In the genomic region with DNA sequence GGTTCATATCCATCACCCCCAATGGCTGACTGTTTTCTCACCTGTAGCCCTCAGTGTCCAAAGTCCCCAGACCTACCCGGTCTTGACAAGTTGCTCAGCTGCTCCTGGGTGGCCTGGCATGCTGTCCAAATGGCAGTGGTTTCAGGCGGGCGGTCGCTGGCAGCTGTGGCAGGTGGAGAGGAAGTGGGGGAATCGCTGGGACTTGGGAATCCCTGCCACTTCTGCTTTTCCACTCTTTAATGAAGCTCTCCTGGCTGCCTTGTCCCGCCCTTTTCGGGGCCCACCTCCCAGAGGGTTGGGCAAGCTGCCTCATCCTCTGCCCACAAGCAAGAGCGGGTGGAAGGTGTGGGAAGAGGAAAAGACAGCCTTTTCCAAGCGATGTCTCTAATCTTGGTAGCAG, we compare ENCODE assay signal across 24 cellular contexts. TPM values are rescaled to one million over a fixed set of nuclear protein-coding genes. Genes with fewer than 3 reads are reported as not detected.
DNase-seq lines count a peak whose midpoint lies in the region; ATAC-seq and TF ChIP-seq lines count a peak whose summit lies in the region.
"Had no signal": no experiment of that assay in that cellular context is flagged by ENCODE, and none has a peak within 500 bp of the region (broad histone marks: within the 10 kb centered on the region; RNA-seq: fewer than 3 reads in every experiment).

TSS of gene OCSTAMP (minus strand) at position 214 of the 400 bp plus-strand sequence. CDS start at position 120, 94 bp downstream.

- TF ChIP-seq CTCF in H9 (conservative IDR thresholded peaks at IDR 0.05) (no peak), endodermal cell (conservative IDR thresholded peaks at IDR 0.05) (no peak), type B pancreatic cell (conservative IDR thresholded peaks at IDR 0.05) (no peak)

- H3K79me1 ChIP-seq in H9 (ENCODE audit: insufficient read depth, low read depth, low read length, poor library complexity, severe bottlenecking): no peaks in the 10 kb centered on the region

- DNase-seq in CD1c-positive myeloid dendritic cell (ENCODE audit: extremely low spot score) (peak; percentile 71), H9 (no peak), RPMI8226 (peak; percentile 73), endodermal cell (no peak), NCI-H1092 treated with DMSO at 0.1 percent for 48 hours (lab: John Stamatoyannopoulos, UW) (no peak), HuH-7.5 (ENCODE audit: low spot score) (no peak), type B pancreatic cell (ENCODE audit: extremely low spot score, unreplicated experiment) (no peak)
- DNase-seq: activated CD8-positive, alpha-beta T cell treated with anti-CD3 and anti-CD28 coated beads for 36 hours; activated naive CD8-positive, alpha-beta T cell treated with anti-CD3 and anti-CD28 coated beads for 36 hours; activated T-cell treated with anti-CD3 and anti-CD28 coated beads, Interleukin-2, amount 50 U/mL, for 72 hours; heart right ventricle; islet precursor cell; NCI-H1105; NCI-H2107; NCI-H526 treated with DMSO at 0.1 percent for 48 hours; posterior cingulate gyrus; stimulated activated CD4-positive, alpha-beta T cell treated with anti-CD3 and anti-CD28 coated beads, Interleukin-2, amount 100 ng/mL, for 48 hours; SW 1271 had no signal

- no peak within 1 kb of the TSS for H3K18ac ChIP-seq in H9 (ENCODE audit: insufficient read length, low read depth, low read length)

- no peak within 1 kb of the TSS for H3T11ph ChIP-seq in H9 (ENCODE audit: low read length)

- H3K36me3 Mint-ChIP-seq in H9 (ENCODE audit: insufficient read depth in 1 of 3, low read depth in 3 of 3) (no peaks in the 10 kb centered on the region), endodermal cell (ENCODE audit: low read depth) (no peaks in the 10 kb centered on the region), type B pancreatic cell (no peaks in the 10 kb centered on the region)
- H3K36me3 Mint-ChIP-seq: IgD-negative memory B cell had no signal

- H4K5ac ChIP-seq in H9 (ENCODE audit: insufficient read length, low read depth, low read length): no peak within 1 kb of the TSS

- no peak within 1 kb of the TSS for H2BK20ac ChIP-seq in H9 (ENCODE audit: low read depth, low read length, poor library complexity, severe bottlenecking)

- no peak within 1 kb of the TSS for H2BK120ac ChIP-seq in H9 (ENCODE audit: low read depth, low read length, poor library complexity, severe bottlenecking)

- H2BK5ac ChIP-seq in H9 (ENCODE audit: insufficient read length, low read length): no peak within 1 kb of the TSS

- H3K4me3 Mint-ChIP-seq in H9 (no peak within 1 kb of the TSS), endodermal cell (no peak within 1 kb of the TSS), type B pancreatic cell (no peak within 1 kb of the TSS)
- H3K4me3 Mint-ChIP-seq: activated CD8-positive, alpha-beta T cell treated with anti-CD3 and anti-CD28 coated beads for 36 hours; activated naive CD8-positive, alpha-beta T cell treated with anti-CD3 and anti-CD28 coated beads for 36 hours; activated T-cell treated with anti-CD3 and anti-CD28 coated beads, Interleukin-2, amount 50 U/mL, for 72 hours had no signal

- no peak within 1 kb of the TSS for H3K9ac ChIP-seq in H9 (ENCODE audit: extremely low read depth, insufficient read length, low read length)
- H3K9ac ChIP-seq in endodermal cell (ENCODE audit: extremely low read depth, low read length, poor library complexity, severe bottlenecking): no peak within 1 kb of the TSS

- H2BK12ac ChIP-seq in H9 (ENCODE audit: insufficient read length, low read depth, low read length): no peak within 1 kb of the TSS

- H3K27me3 ChIP-seq in H9 (ENCODE audit: insufficient read depth, low read length): no peaks in the 10 kb centered on the region
- H3K27me3 ChIP-seq in endodermal cell (ENCODE audit: control insufficient read depth, insufficient read depth, low read length, poor library complexity, severe bottlenecking): no peaks in the 10 kb centered on the region

- no peak within 1 kb of the TSS for H3K23ac ChIP-seq in H9 (ENCODE audit: insufficient read length, low read depth, low read length)

- ATAC-seq in GM18867 (IDR thresholded peaks at IDR 0.05; ENCODE audit: unreplicated experiment): no peak
- ATAC-seq: activated CD8-positive, alpha-beta T cell treated with anti-CD3 and anti-CD28 coated beads for 36 hours; activated T-cell treated with anti-CD3 and anti-CD28 coated beads, Interleukin-2, amount 50 U/mL, for 72 hours; heart right ventricle; Panc1 had no signal

- no peak within 1 kb of the TSS for H3K27ac ChIP-seq in H9 (ENCODE audit: insufficient read length, low read depth, low read length)
- H3K27ac ChIP-seq in endodermal cell (ENCODE audit: low read depth, low read length): peak within 1 kb of the TSS; percentile 97
- H3K27ac ChIP-seq: heart right ventricle, skin epidermis, VCaP had no signal

- H2AK5ac ChIP-seq in H9 (ENCODE audit: insufficient read length, low read length): no peak within 1 kb of the TSS

- peaks cover 43 to 49% of the 10 kb centered on the region in 2 experiments for H3K4me1 Mint-ChIP-seq in H9
- peaks cover 12% of the 10 kb centered on the region for H3K4me1 Mint-ChIP-seq in endodermal cell
- H3K4me1 Mint-ChIP-seq in type B pancreatic cell (ENCODE audit: unreplicated experiment): no peaks in the 10 kb centered on the region

- H3K27ac Mint-ChIP-seq in H9 (peak within 1 kb of the TSS; percentile 37 to 93 (median 44); a peak in 4 of 7 replicates), endodermal cell (no peak within 1 kb of the TSS), type B pancreatic cell (no peak within 1 kb of the TSS)
- H3K27ac Mint-ChIP-seq: activated CD8-positive, alpha-beta T cell treated with anti-CD3 and anti-CD28 coated beads for 36 hours; activated naive CD8-positive, alpha-beta T cell treated with anti-CD3 and anti-CD28 coated beads for 36 hours; activated T-cell treated with anti-CD3 and anti-CD28 coated beads, Interleukin-2, amount 50 U/mL, for 72 hours; IgD-negative memory B cell had no signal

- H2BK15ac ChIP-seq in H9 (ENCODE audit: low read depth, low read length): no peak within 1 kb of the TSS

- no CpG with 5 or more reads among the region's 9 CpGs for WGBS in H9 (ENCODE audit: extremely low coverage, insufficient read length, low lambda C conversion rate)
- WGBS in endodermal cell (ENCODE audit: insufficient coverage in 1 of 2, insufficient read length in 1 of 2), 2 experiments: 92 to 97% methylated on average over 5 to 9 of the region's 9 CpGs

- H3K23me2 ChIP-seq in H9 (ENCODE audit: insufficient read length, low read depth, low read length, poor library complexity, severe bottlenecking): no peaks in the 10 kb centered on the region

- peaks cover 6% of the 10 kb centered on the region; the same call in 1 of the 2 replicates for H3K4me1 ChIP-seq in H9 (ENCODE audit: insufficient read depth, low read length)
- H3K4me1 ChIP-seq in endodermal cell (ENCODE audit: control insufficient read depth, insufficient read depth, low read length): no peaks in the 10 kb centered on the region

- no peaks in the 10 kb centered on the region for H4K20me1 ChIP-seq in H9 (ENCODE audit: control insufficient read depth, insufficient read depth, insufficient read length)

- H3K4me2 ChIP-seq in H9 (ENCODE audit: insufficient read depth, insufficient read length, low read length): no peak within 1 kb of the TSS

- no peaks in the 10 kb centered on the region for H3K79me2 ChIP-seq in H9 (ENCODE audit: insufficient read depth, low read length)

- no peak within 1 kb of the TSS; the same call in 1 of the 2 replicates for H3K4ac ChIP-seq in H9 (ENCODE audit: low read depth, low read length)

- H3K4me3 ChIP-seq in endodermal cell (ENCODE audit: low read length): no peak within 1 kb of the TSS
- H3K4me3 ChIP-seq: heart right ventricle, lung, skin epidermis had no signal

- H3K9me3 ChIP-seq in H9 (ENCODE audit: control insufficient read depth, low read depth, low read length) (no peaks in the 10 kb centered on the region), endodermal cell (ENCODE audit: control insufficient read depth, low read length) (no peaks in the 10 kb centered on the region)
- H3K9me3 ChIP-seq: heart right ventricle had no signal

- H3K27me3 Mint-ChIP-seq in H9 (ENCODE audit: low read depth) (no peaks in the 10 kb centered on the region), endodermal cell (ENCODE audit: insufficient read depth) (no peaks in the 10 kb centered on the region), type B pancreatic cell (no peaks in the 10 kb centered on the region)
- H3K27me3 Mint-ChIP-seq: activated CD8-positive, alpha-beta T cell treated with anti-CD3 and anti-CD28 coated beads for 36 hours; IgD-negative memory B cell had no signal

- H3K9me3 Mint-ChIP-seq in H9: no peaks in the 10 kb centered on the region
- no peaks in the 10 kb centered on the region for H3K9me3 Mint-ChIP-seq in endodermal cell
- H3K9me3 Mint-ChIP-seq in type B pancreatic cell: no peaks in the 10 kb centered on the region
- H3K9me3 Mint-ChIP-seq: activated CD8-positive, alpha-beta T cell treated with anti-CD3 and anti-CD28 coated beads for 36 hours; activated naive CD8-positive, alpha-beta T cell treated with anti-CD3 and anti-CD28 coated beads for 36 hours; activated T-cell treated with anti-CD3 and anti-CD28 coated beads, Interleukin-2, amount 50 U/mL, for 72 hours; IgD-negative memory B cell had no signal

- no peaks in the 10 kb centered on the region for H3K36me3 ChIP-seq in endodermal cell (ENCODE audit: control insufficient read depth, insufficient read depth, low read length)
- H3K36me3 ChIP-seq: heart right ventricle had no signal

- no peak within 1 kb of the TSS for H3K56ac ChIP-seq in H9 (ENCODE audit: insufficient read length, low read depth, low read length)

- no peak within 1 kb of the TSS for H4K91ac ChIP-seq in H9 (ENCODE audit: insufficient read length, low read depth, low read length)

- H2AFZ ChIP-seq in H9 (ENCODE audit: low read length): no peak within 1 kb of the TSS

- no peak within 1 kb of the TSS for H3K14ac ChIP-seq in H9 (ENCODE audit: insufficient read depth, low read length)

- H4K8ac ChIP-seq in H9 (replicated peaks; ENCODE audit: insufficient read length, low read depth, low read length): no peak within 1 kb of the TSS

RNA-seq across cellular contexts. Expression of gene OCSTAMP, which starts in this region (rescaled TPM):
- total RNA-seq in H9 (2021): not detected in 2 replicates
- not detected for total RNA-seq in endodermal cell
- polyA plus RNA-seq in endodermal cell (2013, experiment 1 of 2): 0.36 TPM
- 0.25 TPM for polyA plus RNA-seq in endodermal cell (2013, experiment 2 of 2)
- total RNA-seq in type B pancreatic cell (ENCODE audit: low replicate concordance): not detected in 2 replicates
- total RNA-seq: activated CD8-positive, alpha-beta T cell treated with anti-CD3 and anti-CD28 coated beads for 36 hours; activated naive CD8-positive, alpha-beta T cell treated with anti-CD3 and anti-CD28 coated beads for 36 hours; heart right ventricle had no signal
- polyA plus RNA-seq: heart right ventricle, IgD-negative memory B cell, lung had no signal

Comparison
In these comparisons a context has a peak if more than half of its experiments do, and no peak if none do; other contexts are left out.
1. DNase-seq: peak in CD1c-positive myeloid dendritic cell (single experiment) and RPMI8226 (single experiment); none in H9 (single experiment), endodermal cell (single experiment), NCI-H1092 treated with DMSO at 0.1 percent for 48 hours (single experiment), HuH-7.5 (single experiment) and type B pancreatic cell (single experiment).
2. H3K27ac Mint-ChIP-seq: peak in H9 (3 of 3); none in endodermal cell (single experiment) and type B pancreatic cell (single experiment).